ENCODE assay signal across 8 cellular contexts in the genomic region with DNA sequence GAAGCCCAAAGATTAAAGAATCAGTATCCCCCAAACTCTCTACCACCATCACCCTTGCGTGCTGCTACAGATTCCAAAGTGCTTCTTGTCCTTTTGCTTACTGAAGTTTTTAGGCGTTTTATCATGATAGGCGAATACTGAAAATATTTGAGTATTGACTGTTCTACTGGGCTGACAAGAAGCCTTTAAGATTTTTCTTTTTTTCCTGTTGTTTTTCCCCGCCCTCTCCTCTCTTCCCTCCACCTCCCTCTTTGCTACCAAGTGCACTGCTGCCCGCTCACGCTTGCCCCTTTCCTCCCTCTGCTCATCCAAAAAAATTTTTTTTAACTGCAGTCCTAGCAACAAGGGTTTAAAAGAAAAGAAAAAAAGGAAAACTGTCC. TPM values are rescaled to one million over a fixed set of nuclear protein-coding genes. Genes with fewer than 3 reads are reported as not detected.
A peak's percentile ranks its signal among the peaks of the same experiment; 100 is the strongest.
DNase-seq lines count a peak whose midpoint lies in the region; ATAC-seq and TF ChIP-seq lines count a peak whose summit lies in the region.

No MANE protein-coding gene starts in this region.

- H3K9me3 Mint-ChIP-seq in naive thymus-derived CD8-positive, alpha-beta T cell, result no peaks in the 10 kb centered on the region

- H3K27me3 ChIP-seq in duodenal mucosa (ENCODE audit: control insufficient read depth in 1 of 2, insufficient read depth in 2 of 2, low read length in 2 of 2), result no peaks in the 10 kb centered on the region

- peak overlapping the region; percentile 30 for H3K27ac ChIP-seq in duodenal mucosa (ENCODE audit: low read depth, low read length)

- TF ChIP-seq CTCF in NB4 (IDR thresholded peaks at IDR 0.05; ENCODE audit: low read depth, low read length), result no peak

- peaks cover 0 to 2% (median 0%) of the 10 kb centered on the region in 5 donors for H3K27me3 Mint-ChIP-seq in naive thymus-derived CD8-positive, alpha-beta T cell

- H3K4me1 ChIP-seq in duodenal mucosa (ENCODE audit: control insufficient read depth in 1 of 2, insufficient read depth in 2 of 2, low read length in 2 of 2), result peaks cover 19 to 27% of the 10 kb centered on the region in 2 donors

- H3K27ac Mint-ChIP-seq in naive thymus-derived CD8-positive, alpha-beta T cell, result peak overlapping the region; percentile 91 to 99 (median 95)

- peaks cover 0 to 36% (median 3%) of the 10 kb centered on the region in 3 donors for H3K36me3 Mint-ChIP-seq in naive thymus-derived CD8-positive, alpha-beta T cell

- H3K4me3 ChIP-seq in NB4 (ENCODE audit: low read depth, low read length) (peak overlapping the region; percentile 89), duodenal mucosa (ENCODE audit: low read depth in 1 of 2, low read length in 2 of 2) (peak overlapping the region; percentile 90 to 100)

- H3K4me3 Mint-ChIP-seq in naive thymus-derived CD8-positive, alpha-beta T cell, result peak overlapping the region; percentile 90 to 100 (median 96)

- POLR2A ChIA-PET in naive thymus-derived CD8-positive, alpha-beta T cell (lab: Charles Lee), result interaction anchor here (1.7 kb wide), 1 partner anchor 457 kb away, joined by 11 read pairs; the partner anchor contains the start of gene LIPT2

- no peak for TF ChIP-seq POLR2A in NB4 (IDR thresholded peaks at IDR 0.05; ENCODE audit: extremely low read depth, insufficient read length)

- H3K9me3 ChIP-seq in duodenal mucosa (ENCODE audit: control insufficient read depth in 1 of 2, low read length in 2 of 2), result no peaks in the 10 kb centered on the region

- peaks cover 36 to 61% (median 59%) of the 10 kb centered on the region in 4 donors for H3K4me1 Mint-ChIP-seq in naive thymus-derived CD8-positive, alpha-beta T cell

- peaks cover 0 to 12% of the 10 kb centered on the region in 2 donors for H3K36me3 ChIP-seq in duodenal mucosa (ENCODE audit: control insufficient read depth in 1 of 2, insufficient read depth in 2 of 2, low read length in 2 of 2)

- DNase-seq in CMK (ENCODE audit: low read depth) (peak; percentile 15), NB4 (ENCODE audit: low read depth) (peak; percentile 15), NCI-H2196 (lab: John Stamatoyannopoulos, UW; ENCODE audit: unreplicated experiment) (no peak), NCI-H1930 (lab: John Stamatoyannopoulos, UW) (no peak)
- DNase-seq in naive thymus-derived CD8-positive, alpha-beta T cell, result peak in 2 of 10 donors; percentile 1 to 3

- H3K9ac ChIP-seq in duodenal mucosa (ENCODE audit: low read depth in 1 of 2, low read length in 2 of 2), result peak overlapping the region; percentile 83 to 97

- ATAC-seq in naive thymus-derived CD8-positive, alpha-beta T cell, result no peak
- ATAC-seq in HG03095 (IDR thresholded peaks at IDR 0.05; ENCODE audit: unreplicated experiment), result no peak
- no peak for ATAC-seq in GM19035 (IDR thresholded peaks at IDR 0.05; ENCODE audit: unreplicated experiment)

RNA-seq across cellular contexts. Expression of gene SPCS2, which starts 0.7 kb away (rescaled TPM):
- total RNA-seq in naive thymus-derived CD8-positive, alpha-beta T cell, result 10 to 100 TPM; 80.2 to 80.5 TPM
- 100 to 1,000 TPM; 137 to 198 (median 173) TPM for polyA plus RNA-seq in naive thymus-derived CD8-positive, alpha-beta T cell

RNA-seq across cellular contexts. Expression of gene XRRA1, which starts 0.8 kb away (rescaled TPM):
- total RNA-seq in naive thymus-derived CD8-positive, alpha-beta T cell, result 10 to 100 TPM; 59.7 to 62.4 TPM
- 10 to 100 TPM in 2 of 3 donors, 1 to 10 TPM in 1; 7.2 to 14.2 (median 14.0) TPM for polyA plus RNA-seq in naive thymus-derived CD8-positive, alpha-beta T cell

RNA-seq across cellular contexts. Expression of gene NEU3, which starts 39.0 kb away (rescaled TPM):
- 10 to 100 TPM; 15.1 to 16.6 TPM for total RNA-seq in naive thymus-derived CD8-positive, alpha-beta T cell
- polyA plus RNA-seq in naive thymus-derived CD8-positive, alpha-beta T cell, result 1 to 10 TPM; 1.5 to 2.2 (median 1.8) TPM

Comparison
In these comparisons a context has a peak if more than half of its experiments do, and no peak if none do; other contexts are left out.
1. DNase-seq: peak in CMK (single experiment) and NB4 (single experiment); none in NCI-H2196 (single experiment) and NCI-H1930 (0 of 2).